In genomic region chr5:10297646-10298204, GRCh38 we compare ENCODE assay signal across 19 cellular contexts.
"Had no signal": no experiment of that assay in that cellular context is flagged by ENCODE, and none has a peak within 500 bp of the region (broad histone marks: within the 10 kb centered on the region; RNA-seq: fewer than 3 reads in every experiment).

No MANE protein-coding gene starts in this region.

- DNase-seq: activated CD4-positive, alpha-beta T cell treated with anti-CD3 and anti-CD28 coated beads, Interleukin-2, amount 10 ng/mL, durations not matched to agents 7 days and 5 days; activated CD8-positive, alpha-beta memory T cell treated with anti-CD3 and anti-CD28 coated beads for 24 hours; activated naive CD4-positive, alpha-beta T cell treated with Interleukin-2 at 50 U/mL for 16 hours; anterior cingulate cortex; brain microvascular endothelial cell; hippocampal formation; left lung; mesenchymal stem cell; natural killer cell; occipital lobe; right cardiac atrium; stimulated activated naive CD8-positive, alpha-beta T cell treated with anti-CD3 and anti-CD28 coated beads, Interleukin-15, Interleukin-2, amounts not matched to agents 100 U/mL and 50 U/mL, for 24 hours; trophoblast cell had no signal

- H3K27me3 ChIP-seq: brain microvascular endothelial cell, left lung, suprapubic skin had no signal

- H3K4me3 Mint-ChIP-seq: activated CD4-positive, alpha-beta T cell treated with anti-CD3 and anti-CD28 coated beads, Interleukin-2, amount 10 ng/mL, durations not matched to agents 7 days and 5 days; central memory CD8-positive, alpha-beta T cell; natural killer cell had no signal

- H3K27ac Mint-ChIP-seq: activated CD4-positive, alpha-beta T cell treated with anti-CD3 and anti-CD28 coated beads, Interleukin-2, amount 10 ng/mL, durations not matched to agents 7 days and 5 days; natural killer cell; progenitor cell of endocrine pancreas had no signal

- H3K36me3 ChIP-seq: brain microvascular endothelial cell, left lung, suprapubic skin had no signal

- H3K4me3 ChIP-seq: coronary artery, left lung, smooth muscle cell, suprapubic skin had no signal

- H3K9me3 ChIP-seq: left lung, suprapubic skin had no signal

- H3K36me3 Mint-ChIP-seq: natural killer cell had no signal

- H3K4me1 ChIP-seq: left lung had no signal

- ATAC-seq: esophagus mucosa; left lung; natural killer cell; right cardiac atrium; stimulated activated naive CD8-positive, alpha-beta T cell treated with anti-CD3 and anti-CD28 coated beads, Interleukin-15, Interleukin-2, amounts not matched to agents 100 U/mL and 50 U/mL, for 24 hours had no signal

- H3K27me3 Mint-ChIP-seq: progenitor cell of endocrine pancreas had no signal

- H3K9me3 Mint-ChIP-seq: activated CD4-positive, alpha-beta T cell treated with anti-CD3 and anti-CD28 coated beads, Interleukin-2, amount 10 ng/mL, durations not matched to agents 7 days and 5 days; central memory CD8-positive, alpha-beta T cell; natural killer cell had no signal

- H3K4me1 Mint-ChIP-seq: activated CD4-positive, alpha-beta T cell treated with anti-CD3 and anti-CD28 coated beads, Interleukin-2, amount 10 ng/mL, durations not matched to agents 7 days and 5 days; central memory CD8-positive, alpha-beta T cell; natural killer cell had no signal

- H3K27ac ChIP-seq: brain microvascular endothelial cell, coronary artery, left lung, suprapubic skin had no signal

- H3K4me2 ChIP-seq: smooth muscle cell had no signal
